ENCODE assay signal across 15 cellular contexts in the genomic region with DNA sequence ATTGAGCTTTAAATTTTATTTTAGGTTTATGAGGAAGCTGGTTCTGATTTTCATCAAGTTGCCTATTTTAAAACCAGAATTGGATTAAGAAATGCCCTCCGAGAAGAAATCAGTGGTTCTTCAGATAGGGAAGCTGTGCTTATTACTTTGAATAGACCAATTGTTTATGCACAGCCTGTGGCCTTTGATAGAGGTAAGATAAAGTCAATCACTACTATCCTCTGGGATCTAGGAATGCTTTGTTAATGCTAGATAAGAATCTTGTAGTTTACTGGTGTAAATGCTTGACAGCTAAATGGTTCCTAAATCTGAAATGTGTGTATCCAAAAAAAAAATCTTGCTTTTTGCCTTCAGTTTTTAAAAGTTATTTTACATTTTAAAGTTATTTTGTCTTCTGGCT.
A peak's percentile ranks its signal among the peaks of the same experiment; 100 is the strongest.
DNase-seq lines count a peak whose midpoint lies in the region; ATAC-seq and TF ChIP-seq lines count a peak whose summit lies in the region.
"Had no signal": no experiment of that assay in that cellular context is flagged by ENCODE, and none has a peak within 500 bp of the region (broad histone marks: within the 10 kb centered on the region; RNA-seq: fewer than 3 reads in every experiment).

No MANE protein-coding gene starts in this region.

- ATAC-seq in stimulated activated effector memory CD8-positive, alpha-beta T cell treated with anti-CD3 and anti-CD28 coated beads, Interleukin-12 subunit alpha, Interleukin-12 subunit beta, amount 100 ng/mL, for 72 hours, result no peak
- no peak for ATAC-seq in HG03159 (IDR thresholded peaks at IDR 0.05; ENCODE audit: unreplicated experiment)
- ATAC-seq: GM23338, K562 had no signal

- TF ChIP-seq POLR2A in sigmoid colon (IDR thresholded peaks at IDR 0.05), result no peak

- no peaks in the 10 kb centered on the region for H3K4me1 ChIP-seq in CD8-positive, alpha-beta memory T cell (ENCODE audit: insufficient read depth, low read length)
- no peaks in the 10 kb centered on the region for H3K4me1 ChIP-seq in sigmoid colon

- no peak overlapping the region for H3K4me3 Mint-ChIP-seq in CD8-positive, alpha-beta memory T cell
- no peak overlapping the region for H3K4me3 Mint-ChIP-seq in stimulated activated effector memory CD8-positive, alpha-beta T cell treated with anti-CD3 and anti-CD28 coated beads, Interleukin-12 subunit alpha, Interleukin-12 subunit beta, amount 100 ng/mL, for 72 hours
- H3K4me3 Mint-ChIP-seq: CD4-positive, alpha-beta T cell; GM23338 had no signal

- peak overlapping the region in 5 of 8 donors; percentile 9 to 84 (median 29) for H3K27ac Mint-ChIP-seq in CD8-positive, alpha-beta memory T cell
- H3K27ac Mint-ChIP-seq in stimulated activated effector memory CD8-positive, alpha-beta T cell treated with anti-CD3 and anti-CD28 coated beads, Interleukin-12 subunit alpha, Interleukin-12 subunit beta, amount 100 ng/mL, for 72 hours, result no peak overlapping the region
- H3K27ac Mint-ChIP-seq: CD4-positive, alpha-beta T cell; GM23338 had no signal

- H3K9me3 ChIP-seq in CD8-positive, alpha-beta memory T cell (ENCODE audit: low read length), result no peaks in the 10 kb centered on the region
- no peaks in the 10 kb centered on the region for H3K9me3 ChIP-seq in sigmoid colon

- POLR2A ChIA-PET in CD8-positive, alpha-beta memory T cell (lab: Charles Lee), result no interaction called here

- no peaks in the 10 kb centered on the region for H3K27me3 Mint-ChIP-seq in CD8-positive, alpha-beta memory T cell
- H3K27me3 Mint-ChIP-seq: CD4-positive, alpha-beta T cell had no signal

- no peak overlapping the region for H3K27ac ChIP-seq in CD8-positive, alpha-beta memory T cell (ENCODE audit: low read depth, low read length)
- no peak overlapping the region for H3K27ac ChIP-seq in sigmoid colon
- H3K27ac ChIP-seq: C4-2B had no signal

- H3K4me1 Mint-ChIP-seq in CD8-positive, alpha-beta memory T cell, result peaks cover 0 to 10% (median 2%) of the 10 kb centered on the region in 3 donors
- H3K4me1 Mint-ChIP-seq in stimulated activated effector memory CD8-positive, alpha-beta T cell treated with anti-CD3 and anti-CD28 coated beads, Interleukin-12 subunit alpha, Interleukin-12 subunit beta, amount 100 ng/mL, for 72 hours, result no peaks in the 10 kb centered on the region
- H3K4me1 Mint-ChIP-seq: GM23338 had no signal

- H3K36me3 ChIP-seq in CD8-positive, alpha-beta memory T cell (ENCODE audit: insufficient read depth, low read length), result peaks cover 14% of the 10 kb centered on the region
- peaks cover 0 to 88% (median 10%) of the 10 kb centered on the region in 4 donors for H3K36me3 ChIP-seq in sigmoid colon

- no peak for TF ChIP-seq CTCF in sigmoid colon (IDR thresholded peaks at IDR 0.05)

- peaks cover 6 to 69% (median 22%) of the 10 kb centered on the region in 3 donors for H3K36me3 Mint-ChIP-seq in CD8-positive, alpha-beta memory T cell
- peaks cover 35% of the 10 kb centered on the region for H3K36me3 Mint-ChIP-seq in stimulated activated effector memory CD8-positive, alpha-beta T cell treated with anti-CD3 and anti-CD28 coated beads, Interleukin-12 subunit alpha, Interleukin-12 subunit beta, amount 100 ng/mL, for 72 hours

- no peak for DNase-seq in CD8-positive, alpha-beta memory T cell
- DNase-seq in foreskin melanocyte (peak; percentile 1), NCI-H510A treated with DMSO at 0.1 percent for 48 hours (lab: John Stamatoyannopoulos, UW) (no peak), sigmoid colon (no peak)
- DNase-seq in stimulated activated effector memory CD8-positive, alpha-beta T cell treated with anti-CD3 and anti-CD28 coated beads, Interleukin-12 subunit alpha, Interleukin-12 subunit beta, amount 100 ng/mL, for 72 hours (ENCODE audit: low spot score in 2 of 2), result no peak
- DNase-seq: AML-193; CD4-positive, alpha-beta T cell; COR-L47; HCEC 1CT; IMR-90 had no signal

- no peaks in the 10 kb centered on the region for H3K9me3 Mint-ChIP-seq in CD8-positive, alpha-beta memory T cell
- H3K9me3 Mint-ChIP-seq in stimulated activated effector memory CD8-positive, alpha-beta T cell treated with anti-CD3 and anti-CD28 coated beads, Interleukin-12 subunit alpha, Interleukin-12 subunit beta, amount 100 ng/mL, for 72 hours, result no peaks in the 10 kb centered on the region
- H3K9me3 Mint-ChIP-seq: CD4-positive, alpha-beta T cell; GM23338 had no signal

- 88 to 90% methylated on average over 1 of the region's 1 CpG for WGBS in sigmoid colon, 2 donors

- no peaks in the 10 kb centered on the region for H3K27me3 ChIP-seq in CD8-positive, alpha-beta memory T cell (ENCODE audit: insufficient read depth, low read length, poor library complexity, severe bottlenecking)
- no peaks in the 10 kb centered on the region for H3K27me3 ChIP-seq in sigmoid colon

- intact Hi-C loops in sigmoid colon (cut with DNase I), result no loop called here

- no peak overlapping the region for H3K4me3 ChIP-seq in CD8-positive, alpha-beta memory T cell (ENCODE audit: low read length)
- no peak overlapping the region for H3K4me3 ChIP-seq in sigmoid colon
- H3K4me3 ChIP-seq: GM23338, K562 had no signal

- CTCF ChIA-PET in CD8-positive, alpha-beta memory T cell (lab: Charles Lee), result interaction anchor here (0.7 kb wide), 1 partner anchor 143 kb away, joined by 3 read pairs; no protein-coding TSS in a partner anchor

- no peak for TF ChIP-seq EP300 in sigmoid colon (IDR thresholded peaks at IDR 0.05)

TF ChIP-seq in PFSK-1, 5 proteins besides CTCF, POLR2A, EP300 and RAD21:
- 0 out of 2 replicates have a peak, but pooled peaks have one; percentile 38 for TF ChIP-seq POLR2AphosphoS5 (IDR thresholded peaks at IDR 0.05; ENCODE audit: low read depth, low read length)
- TF ChIP-seq FOXP2 (optimal IDR thresholded peaks at IDR 0.05; ENCODE audit: borderline replicate concordance, extremely low read depth, extremely low read length, insufficient read depth), result no peak
- TF ChIP-seq SIN3A (IDR thresholded peaks at IDR 0.05; ENCODE audit: borderline replicate concordance, insufficient read depth, low read length), result 0 out of 2 replicates have a peak, but pooled peaks have one; percentile 32
- peak; percentile 54; the same call in 1 of the 2 replicates for TF ChIP-seq TAF1 (IDR thresholded peaks at IDR 0.05; ENCODE audit: borderline replicate concordance, insufficient read depth, low read length)
- TF ChIP-seq, protein P1, sequence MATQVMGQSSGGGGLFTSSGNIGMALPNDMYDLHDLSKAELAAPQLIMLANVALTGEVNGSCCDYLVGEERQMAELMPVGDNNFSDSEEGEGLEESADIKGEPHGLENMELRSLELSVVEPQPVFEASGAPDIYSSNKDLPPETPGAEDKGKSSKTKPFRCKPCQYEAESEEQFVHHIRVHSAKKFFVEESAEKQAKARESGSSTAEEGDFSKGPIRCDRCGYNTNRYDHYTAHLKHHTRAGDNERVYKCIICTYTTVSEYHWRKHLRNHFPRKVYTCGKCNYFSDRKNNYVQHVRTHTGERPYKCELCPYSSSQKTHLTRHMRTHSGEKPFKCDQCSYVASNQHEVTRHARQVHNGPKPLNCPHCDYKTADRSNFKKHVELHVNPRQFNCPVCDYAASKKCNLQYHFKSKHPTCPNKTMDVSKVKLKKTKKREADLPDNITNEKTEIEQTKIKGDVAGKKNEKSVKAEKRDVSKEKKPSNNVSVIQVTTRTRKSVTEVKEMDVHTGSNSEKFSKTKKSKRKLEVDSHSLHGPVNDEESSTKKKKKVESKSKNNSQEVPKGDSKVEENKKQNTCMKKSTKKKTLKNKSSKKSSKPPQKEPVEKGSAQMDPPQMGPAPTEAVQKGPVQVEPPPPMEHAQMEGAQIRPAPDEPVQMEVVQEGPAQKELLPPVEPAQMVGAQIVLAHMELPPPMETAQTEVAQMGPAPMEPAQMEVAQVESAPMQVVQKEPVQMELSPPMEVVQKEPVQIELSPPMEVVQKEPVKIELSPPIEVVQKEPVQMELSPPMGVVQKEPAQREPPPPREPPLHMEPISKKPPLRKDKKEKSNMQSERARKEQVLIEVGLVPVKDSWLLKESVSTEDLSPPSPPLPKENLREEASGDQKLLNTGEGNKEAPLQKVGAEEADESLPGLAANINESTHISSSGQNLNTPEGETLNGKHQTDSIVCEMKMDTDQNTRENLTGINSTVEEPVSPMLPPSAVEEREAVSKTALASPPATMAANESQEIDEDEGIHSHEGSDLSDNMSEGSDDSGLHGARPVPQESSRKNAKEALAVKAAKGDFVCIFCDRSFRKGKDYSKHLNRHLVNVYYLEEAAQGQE (IDR thresholded peaks at IDR 0.05; ENCODE audit: insufficient read depth in 1 of 2, low read depth in 2 of 2, low read length in 2 of 2), result no peak
TF ChIP-seq in PFSK-1: peak in this region for 3.
